Comparison of ENCODE assay signal across 2 cellular contexts in genomic region chr1:36322085-36322785, GRCh38.
TF ChIP-seq lines count a peak whose summit lies in the region.

No MANE protein-coding gene starts in this region.

TF ChIP-seq in A549, 52 proteins besides CTCF, POLR2A, EP300 and RAD21:
- no peak for TF ChIP-seq ZSCAN20 (CRISPR knock-in tag; IDR thresholded peaks at IDR 0.05)
- no peak for TF ChIP-seq NR3C1 (IDR thresholded peaks at IDR 0.05)
- TF ChIP-seq ESRRA (IDR thresholded peaks at IDR 0.05; ENCODE audit: borderline replicate concordance, low read length): no peak
- no peak for TF ChIP-seq RNF2 (IDR thresholded peaks at IDR 0.05; ENCODE audit: borderline replicate concordance, low read depth)
- no peak for TF ChIP-seq ELK1 (IDR thresholded peaks at IDR 0.05; ENCODE audit: low read depth, low read length)
- no peak for TF ChIP-seq MAX (IDR thresholded peaks at IDR 0.05)
- no peak for TF ChIP-seq USF2 (IDR thresholded peaks at IDR 0.05)
- no peak for TF ChIP-seq E2F6 (IDR thresholded peaks at IDR 0.05; ENCODE audit: borderline replicate concordance, low read depth)
- TF ChIP-seq CBX2 (IDR thresholded peaks at IDR 0.05; ENCODE audit: borderline replicate concordance, low read depth): no peak
- TF ChIP-seq EHF (CRISPR knock-in tag; IDR thresholded peaks at IDR 0.05): no peak
- TF ChIP-seq MAZ (IDR thresholded peaks at IDR 0.05; ENCODE audit: borderline replicate concordance, low read depth, low read length): no peak
- no peak for TF ChIP-seq JUN (IDR thresholded peaks at IDR 0.05)
- TF ChIP-seq FOXS1 (CRISPR knock-in tag; IDR thresholded peaks at IDR 0.05): no peak
- TF ChIP-seq HDAC2 (IDR thresholded peaks at IDR 0.05): no peak
- no peak for TF ChIP-seq KDM5A (IDR thresholded peaks at IDR 0.05)
- no peak for TF ChIP-seq RARB (CRISPR knock-in tag; IDR thresholded peaks at IDR 0.05)
- no peak for TF ChIP-seq TP53 (CRISPR knock-in tag; IDR thresholded peaks at IDR 0.05)

TF ChIP-seq in H1, 55 proteins besides CTCF, POLR2A, EP300 and RAD21:
- TF ChIP-seq JUND (IDR thresholded peaks at IDR 0.05; ENCODE audit: low read length): no peak
- peak; percentile 1 for TF ChIP-seq EZH2 (IDR thresholded peaks at IDR 0.05; ENCODE audit: low read depth, low read length, severe bottlenecking)
- peak; percentile 34; the same call in 1 of the 2 replicates for TF ChIP-seq SUZ12 (IDR thresholded peaks at IDR 0.05; ENCODE audit: low read length)
